ENCODE assay signal across 2 cellular contexts in the genomic region with DNA sequence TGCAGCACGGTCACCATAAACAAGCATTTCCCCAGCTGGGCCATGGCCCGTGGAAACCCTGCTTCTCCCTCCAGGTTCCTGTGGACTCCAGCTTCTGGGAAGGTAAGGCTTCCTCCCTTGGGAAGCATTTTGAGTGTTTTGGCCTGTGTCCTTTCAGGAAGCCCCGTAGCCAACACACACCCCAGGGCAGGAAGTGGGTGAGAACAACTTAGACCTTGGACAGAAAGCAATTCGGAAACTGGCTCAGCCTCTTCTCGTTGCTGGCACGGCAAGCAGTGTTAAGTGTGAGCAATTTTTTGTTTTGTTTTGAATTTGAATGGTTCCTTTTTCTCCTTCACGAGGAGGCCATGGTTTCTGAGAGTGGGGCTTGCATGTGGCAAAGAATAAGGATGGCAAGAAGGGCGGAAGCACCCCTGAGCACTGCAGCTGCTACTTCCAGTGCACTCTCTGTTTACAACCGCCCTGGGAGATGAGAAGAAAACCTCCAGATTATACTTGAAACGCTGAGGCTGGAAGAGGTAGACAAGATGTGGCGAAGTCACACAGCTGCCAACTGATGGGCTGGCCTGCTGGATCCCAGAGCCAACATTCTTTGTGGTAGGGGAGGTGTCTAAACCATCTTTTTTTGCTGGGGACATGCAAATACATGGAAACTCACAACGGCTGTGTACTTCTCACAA.
TF ChIP-seq lines count a peak whose summit lies in the region.

No MANE protein-coding gene starts in this region.

TF ChIP-seq in liver, 16 proteins besides CTCF, POLR2A, EP300 and RAD21:
- TF ChIP-seq SP1 (IDR thresholded peaks at IDR 0.05): peak; percentile 12
- no peak for TF ChIP-seq JUND (IDR thresholded peaks at IDR 0.05)

TF ChIP-seq in HepG2, 621 proteins besides CTCF, POLR2A, EP300 and RAD21:
- TF ChIP-seq ZNF615 (CRISPR knock-in tag; IDR thresholded peaks at IDR 0.05; ENCODE audit: borderline replicate concordance) (no peak), ZNF317 (CRISPR knock-in tag; IDR thresholded peaks at IDR 0.05) (no peak), SMARCE1 (IDR thresholded peaks at IDR 0.05; ENCODE audit: borderline replicate concordance) (no peak), ZNF124 (CRISPR knock-in tag; IDR thresholded peaks at IDR 0.05) (no peak), ZFX (CRISPR knock-in tag; IDR thresholded peaks at IDR 0.05; ENCODE audit: low read depth) (no peak), CHCHD3 (CRISPR knock-in tag; IDR thresholded peaks at IDR 0.05) (no peak), JUN (CRISPR knock-in tag; IDR thresholded peaks at IDR 0.05) (no peak), SYNCRIP (IDR thresholded peaks at IDR 0.05; ENCODE audit: insufficient read depth, low read depth, low read length) (no peak), ZKSCAN8 (CRISPR knock-in tag; IDR thresholded peaks at IDR 0.05; ENCODE audit: borderline replicate concordance) (no peak), ZNF234 (CRISPR knock-in tag; conservative IDR thresholded peaks at IDR 0.05) (no peak), ZNF724P (CRISPR knock-in tag; IDR thresholded peaks at IDR 0.05; ENCODE audit: borderline replicate concordance) (no peak), REL (CRISPR knock-in tag; conservative IDR thresholded peaks at IDR 0.05) (no peak), TMF1 (CRISPR knock-in tag; IDR thresholded peaks at IDR 0.05; ENCODE audit: low read depth) (no peak)
- TF ChIP-seq, protein P1, sequence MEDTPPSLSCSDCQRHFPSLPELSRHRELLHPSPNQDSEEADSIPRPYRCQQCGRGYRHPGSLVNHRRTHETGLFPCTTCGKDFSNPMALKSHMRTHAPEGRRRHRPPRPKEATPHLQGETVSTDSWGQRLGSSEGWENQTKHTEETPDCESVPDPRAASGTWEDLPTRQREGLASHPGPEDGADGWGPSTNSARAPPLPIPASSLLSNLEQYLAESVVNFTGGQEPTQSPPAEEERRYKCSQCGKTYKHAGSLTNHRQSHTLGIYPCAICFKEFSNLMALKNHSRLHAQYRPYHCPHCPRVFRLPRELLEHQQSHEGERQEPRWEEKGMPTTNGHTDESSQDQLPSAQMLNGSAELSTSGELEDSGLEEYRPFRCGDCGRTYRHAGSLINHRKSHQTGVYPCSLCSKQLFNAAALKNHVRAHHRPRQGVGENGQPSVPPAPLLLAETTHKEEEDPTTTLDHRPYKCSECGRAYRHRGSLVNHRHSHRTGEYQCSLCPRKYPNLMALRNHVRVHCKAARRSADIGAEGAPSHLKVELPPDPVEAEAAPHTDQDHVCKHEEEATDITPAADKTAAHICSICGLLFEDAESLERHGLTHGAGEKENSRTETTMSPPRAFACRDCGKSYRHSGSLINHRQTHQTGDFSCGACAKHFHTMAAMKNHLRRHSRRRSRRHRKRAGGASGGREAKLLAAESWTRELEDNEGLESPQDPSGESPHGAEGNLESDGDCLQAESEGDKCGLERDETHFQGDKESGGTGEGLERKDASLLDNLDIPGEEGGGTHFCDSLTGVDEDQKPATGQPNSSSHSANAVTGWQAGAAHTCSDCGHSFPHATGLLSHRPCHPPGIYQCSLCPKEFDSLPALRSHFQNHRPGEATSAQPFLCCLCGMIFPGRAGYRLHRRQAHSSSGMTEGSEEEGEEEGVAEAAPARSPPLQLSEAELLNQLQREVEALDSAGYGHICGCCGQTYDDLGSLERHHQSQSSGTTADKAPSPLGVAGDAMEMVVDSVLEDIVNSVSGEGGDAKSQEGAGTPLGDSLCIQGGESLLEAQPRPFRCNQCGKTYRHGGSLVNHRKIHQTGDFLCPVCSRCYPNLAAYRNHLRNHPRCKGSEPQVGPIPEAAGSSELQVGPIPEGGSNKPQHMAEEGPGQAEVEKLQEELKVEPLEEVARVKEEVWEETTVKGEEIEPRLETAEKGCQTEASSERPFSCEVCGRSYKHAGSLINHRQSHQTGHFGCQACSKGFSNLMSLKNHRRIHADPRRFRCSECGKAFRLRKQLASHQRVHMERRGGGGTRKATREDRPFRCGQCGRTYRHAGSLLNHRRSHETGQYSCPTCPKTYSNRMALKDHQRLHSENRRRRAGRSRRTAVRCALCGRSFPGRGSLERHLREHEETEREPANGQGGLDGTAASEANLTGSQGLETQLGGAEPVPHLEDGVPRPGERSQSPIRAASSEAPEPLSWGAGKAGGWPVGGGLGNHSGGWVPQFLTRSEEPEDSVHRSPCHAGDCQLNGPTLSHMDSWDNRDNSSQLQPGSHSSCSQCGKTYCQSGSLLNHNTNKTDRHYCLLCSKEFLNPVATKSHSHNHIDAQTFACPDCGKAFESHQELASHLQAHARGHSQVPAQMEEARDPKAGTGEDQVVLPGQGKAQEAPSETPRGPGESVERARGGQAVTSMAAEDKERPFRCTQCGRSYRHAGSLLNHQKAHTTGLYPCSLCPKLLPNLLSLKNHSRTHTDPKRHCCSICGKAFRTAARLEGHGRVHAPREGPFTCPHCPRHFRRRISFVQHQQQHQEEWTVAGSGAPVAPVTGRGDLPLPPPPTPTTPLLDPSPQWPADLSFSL (CRISPR knock-in tag; IDR thresholded peaks at IDR 0.05): no peak
- TF ChIP-seq, protein P2, sequence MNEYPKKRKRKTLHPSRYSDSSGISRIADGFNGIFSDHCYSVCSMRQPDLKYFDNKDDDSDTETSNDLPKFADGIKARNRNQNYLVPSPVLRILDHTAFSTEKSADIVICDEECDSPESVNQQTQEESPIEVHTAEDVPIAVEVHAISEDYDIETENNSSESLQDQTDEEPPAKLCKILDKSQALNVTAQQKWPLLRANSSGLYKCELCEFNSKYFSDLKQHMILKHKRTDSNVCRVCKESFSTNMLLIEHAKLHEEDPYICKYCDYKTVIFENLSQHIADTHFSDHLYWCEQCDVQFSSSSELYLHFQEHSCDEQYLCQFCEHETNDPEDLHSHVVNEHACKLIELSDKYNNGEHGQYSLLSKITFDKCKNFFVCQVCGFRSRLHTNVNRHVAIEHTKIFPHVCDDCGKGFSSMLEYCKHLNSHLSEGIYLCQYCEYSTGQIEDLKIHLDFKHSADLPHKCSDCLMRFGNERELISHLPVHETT (CRISPR knock-in tag; conservative IDR thresholded peaks at IDR 0.05): no peak
- TF ChIP-seq, protein P3, sequence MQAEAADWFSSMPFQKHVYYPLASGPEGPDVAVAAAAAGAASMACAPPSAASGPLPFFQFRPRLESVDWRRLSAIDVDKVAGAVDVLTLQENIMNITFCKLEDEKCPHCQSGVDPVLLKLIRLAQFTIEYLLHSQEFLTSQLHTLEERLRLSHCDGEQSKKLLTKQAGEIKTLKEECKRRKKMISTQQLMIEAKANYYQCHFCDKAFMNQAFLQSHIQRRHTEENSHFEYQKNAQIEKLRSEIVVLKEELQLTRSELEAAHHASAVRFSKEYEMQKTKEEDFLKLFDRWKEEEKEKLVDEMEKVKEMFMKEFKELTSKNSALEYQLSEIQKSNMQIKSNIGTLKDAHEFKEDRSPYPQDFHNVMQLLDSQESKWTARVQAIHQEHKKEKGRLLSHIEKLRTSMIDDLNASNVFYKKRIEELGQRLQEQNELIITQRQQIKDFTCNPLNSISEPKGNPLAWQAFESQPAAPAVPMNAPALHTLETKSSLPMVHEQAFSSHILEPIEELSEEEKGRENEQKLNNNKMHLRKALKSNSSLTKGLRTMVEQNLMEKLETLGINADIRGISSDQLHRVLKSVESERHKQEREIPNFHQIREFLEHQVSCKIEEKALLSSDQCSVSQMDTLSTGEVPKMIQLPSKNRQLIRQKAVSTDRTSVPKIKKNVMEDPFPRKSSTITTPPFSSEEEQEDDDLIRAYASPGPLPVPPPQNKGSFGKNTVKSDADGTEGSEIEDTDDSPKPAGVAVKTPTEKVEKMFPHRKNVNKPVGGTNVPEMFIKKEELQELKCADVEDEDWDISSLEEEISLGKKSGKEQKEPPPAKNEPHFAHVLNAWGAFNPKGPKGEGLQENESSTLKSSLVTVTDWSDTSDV (CRISPR knock-in tag; IDR thresholded peaks at IDR 0.05): no peak
- TF ChIP-seq, protein P4, sequence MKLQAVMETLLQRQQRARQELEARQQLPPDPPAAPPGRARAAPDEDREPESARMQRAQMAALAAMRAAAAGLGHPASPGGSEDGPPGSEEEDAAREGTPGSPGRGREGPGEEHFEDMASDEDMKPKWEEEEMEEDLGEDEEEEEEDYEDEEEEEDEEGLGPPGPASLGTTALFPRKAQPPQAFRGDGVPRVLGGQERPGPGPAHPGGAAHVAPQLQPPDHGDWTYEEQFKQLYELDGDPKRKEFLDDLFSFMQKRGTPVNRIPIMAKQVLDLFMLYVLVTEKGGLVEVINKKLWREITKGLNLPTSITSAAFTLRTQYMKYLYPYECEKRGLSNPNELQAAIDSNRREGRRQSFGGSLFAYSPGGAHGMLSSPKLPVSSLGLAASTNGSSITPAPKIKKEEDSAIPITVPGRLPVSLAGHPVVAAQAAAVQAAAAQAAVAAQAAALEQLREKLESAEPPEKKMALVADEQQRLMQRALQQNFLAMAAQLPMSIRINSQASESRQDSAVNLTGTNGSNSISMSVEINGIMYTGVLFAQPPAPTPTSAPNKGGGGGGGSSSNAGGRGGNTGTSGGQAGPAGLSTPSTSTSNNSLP (IDR thresholded peaks at IDR 0.05; ENCODE audit: low read depth, low read length): no peak
